ENCODE assay signal across 17 cellular contexts in the genomic region with DNA sequence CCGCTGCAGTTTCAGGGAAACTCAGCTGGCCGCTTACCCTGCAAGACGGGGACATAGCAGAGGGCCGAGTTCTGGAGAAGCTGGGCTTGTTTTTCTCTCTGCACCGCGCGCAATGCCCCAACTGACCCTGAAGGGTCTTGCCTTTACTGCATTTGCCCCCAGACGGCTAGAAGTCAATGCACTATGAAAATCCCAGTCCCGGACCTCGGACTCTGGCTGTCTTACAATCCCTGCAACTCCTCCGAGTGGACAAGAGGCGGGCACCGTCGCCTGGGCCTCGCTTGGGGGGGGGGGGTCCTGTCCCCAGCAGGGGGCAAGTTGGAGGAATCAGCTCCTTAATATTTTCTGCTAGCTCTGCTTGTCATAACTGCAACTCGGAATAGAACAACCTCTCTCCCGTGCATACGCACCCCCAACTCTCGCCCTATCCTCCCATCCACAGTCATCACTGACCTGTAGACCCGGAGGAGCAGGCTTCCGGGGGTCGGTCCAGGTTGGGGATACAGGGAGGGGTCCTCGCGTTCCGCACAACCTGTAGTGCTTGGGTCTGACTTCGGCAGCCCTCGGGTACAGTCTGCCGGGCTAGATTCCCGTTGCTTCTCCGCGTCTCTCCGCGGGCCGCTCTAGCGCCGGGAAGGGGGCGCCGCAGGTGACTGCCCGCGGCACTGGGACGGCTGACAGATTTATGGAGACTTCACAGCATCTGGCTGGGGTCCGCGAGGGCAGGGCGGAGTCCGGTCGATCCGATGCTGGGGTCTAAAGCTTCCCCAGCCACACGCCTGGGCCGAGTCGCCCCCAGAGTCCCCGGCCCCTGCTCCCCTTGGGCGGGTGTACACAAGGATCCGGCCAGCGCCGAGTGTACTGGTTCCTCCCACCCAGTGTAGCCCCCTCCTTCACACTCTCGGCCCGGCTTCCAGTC. TPM values are rescaled to one million over a fixed set of nuclear protein-coding genes. Genes with fewer than 3 reads are reported as not detected.
DNase-seq lines count a peak whose midpoint lies in the region; FAIRE-seq and TF ChIP-seq lines count a peak whose summit lies in the region.
"Had no signal": no experiment of that assay in that cellular context is flagged by ENCODE, and none has a peak within 500 bp of the region (broad histone marks: within the 10 kb centered on the region; RNA-seq: fewer than 3 reads in every experiment).

No MANE protein-coding gene starts in this region.

- peak; percentile 39 for DNase-seq in NCI-H345 (lab: John Stamatoyannopoulos, UW)
- no peak for DNase-seq in NCI-H345 treated with DMSO at 0.1 percent for 48 hours (lab: John Stamatoyannopoulos, UW; ENCODE audit: unreplicated experiment)
- peak; percentile 27 for DNase-seq in GM13977 (ENCODE audit: low spot score)
- DNase-seq in endothelial cell of umbilical vein (ENCODE audit: low read depth, low spot score): no peak
- no peak for DNase-seq in osteocyte (ENCODE audit: extremely low spot score, unreplicated experiment)
- no peak for DNase-seq in activated gamma-delta T cell treated with Interleukin-2 at 50 U/mL for 16 hours
- DNase-seq in NCI-H146 treated with DMSO at 0.1 percent for 48 hours (lab: John Stamatoyannopoulos, UW; ENCODE audit: unreplicated experiment): no peak
- DNase-seq in effector CD4-positive, alpha-beta T cell: no peak
- DNase-seq: 8988T; activated CD8-positive, alpha-beta memory T cell treated with anti-CD3 and anti-CD28 coated beads, Interleukin-2, amount 50 U/mL, for 4 hours; KBM-7; kidney glomerular epithelial cell; naive B cell; NCI-H1436 treated with DMSO at 0.1 percent for 48 hours; NCI-H82 had no signal

- in situ Hi-C loops in GM13977 (cut with MboI; ENCODE audit: low pct_unique_long_range_greater_than_20kb, low sequenced_read_pairs, unreplicated experiment): loop anchor here (10.0 to 25.0 kb wide), 2 partner anchors 144 to 929 kb away; partner anchors contain the start of genes FOXA1 and TTC6

- H3K27me3 Mint-ChIP-seq in osteocyte (ENCODE audit: unreplicated experiment): peaks cover 96% of the 10 kb centered on the region

- no peak for TF ChIP-seq POLR2A in endothelial cell of umbilical vein (IDR thresholded peaks at IDR 0.05; ENCODE audit: low read depth, low read length)

- H3K36me3 Mint-ChIP-seq in osteocyte (ENCODE audit: unreplicated experiment): peaks cover 4% of the 10 kb centered on the region

- H3K27ac ChIP-seq in endothelial cell of umbilical vein (ENCODE audit: insufficient read depth, low read depth, low read length): no peak overlapping the region
- H3K27ac ChIP-seq: tibial nerve had no signal

- dilution Hi-C loops in endothelial cell of umbilical vein (cut with MboI; ENCODE audit: extremely low pct_ligation_motif_present, low sequenced_read_pairs): no loop called here

- CTCF ChIA-PET in endothelial cell of umbilical vein (lab: Charles Lee): interaction anchor here (1.0 to 1.6 kb wide), 5 partner anchors 10 to 492 kb away, joined by 4 to 6 read pairs (median 4); no protein-coding TSS in a partner anchor

- H3K36me3 ChIP-seq in endothelial cell of umbilical vein (ENCODE audit: control insufficient read depth in 2 of 2, extremely low read depth in 1 of 2, insufficient read depth in 2 of 2, low read length in 2 of 2): no peaks in the 10 kb centered on the region
- H3K36me3 ChIP-seq: tibial nerve had no signal

- H3K27me3 ChIP-seq in endothelial cell of umbilical vein (ENCODE audit: control insufficient read depth in 2 of 2, insufficient read depth in 2 of 2, low read length in 2 of 2): peaks cover 89 to 98% of the 10 kb centered on the region in 2 experiments

- peaks cover 3% of the 10 kb centered on the region for H3K9me3 Mint-ChIP-seq in osteocyte (ENCODE audit: unreplicated experiment)

- POLR2A ChIA-PET in endothelial cell of umbilical vein (lab: Charles Lee): no interaction called here

- H3K9ac ChIP-seq in endothelial cell of umbilical vein (replicated peaks; ENCODE audit: extremely low read depth, insufficient read depth, low read length): no peak overlapping the region

- no peak overlapping the region for H3K4me3 ChIP-seq in endothelial cell of umbilical vein (replicated peaks in 1 of 3; ENCODE audit: insufficient read depth in 1 of 3, low read depth in 1 of 3, low read length in 3 of 3)

- peaks cover 17% of the 10 kb centered on the region for H3K4me1 ChIP-seq in endothelial cell of umbilical vein (ENCODE audit: control insufficient read depth, extremely low read depth, insufficient read depth, low read length)

- no peaks in the 10 kb centered on the region for H4K20me1 ChIP-seq in endothelial cell of umbilical vein (replicated peaks; ENCODE audit: control insufficient read depth, extremely low read depth, insufficient read depth, low read length)

- intact Hi-C loops in endothelial cell of umbilical vein (cut with micrococcal nuclease): loop anchor here (5.0 kb wide), 1 partner anchor 136 kb away; the partner anchor contains the start of gene NKX2-1

- H3K4me3 Mint-ChIP-seq in osteocyte (ENCODE audit: unreplicated experiment): peak overlapping the region; percentile 63

- no peak overlapping the region for H2AFZ ChIP-seq in endothelial cell of umbilical vein (ENCODE audit: low read depth, low read length)

- no peaks in the 10 kb centered on the region for H3K9me3 ChIP-seq in endothelial cell of umbilical vein (replicated peaks; ENCODE audit: control insufficient read depth, insufficient read depth, low read length)
- H3K9me3 ChIP-seq: tibial nerve had no signal

- no peak overlapping the region for H3K27ac Mint-ChIP-seq in osteocyte (ENCODE audit: unreplicated experiment)

- H3K4me1 Mint-ChIP-seq in osteocyte (ENCODE audit: unreplicated experiment): peaks cover 51% of the 10 kb centered on the region

- BruUV-seq in endothelial cell of umbilical vein (replicated peaks; lab: Mats Ljungman, UMichigan): no TSS peak

- no peak overlapping the region for H3K4me2 ChIP-seq in endothelial cell of umbilical vein (ENCODE audit: insufficient read depth, low read length)

- FAIRE-seq in endothelial cell of umbilical vein (lab: Jason Lieb, UNC): no peak

- H3K9me1 ChIP-seq in endothelial cell of umbilical vein (replicated peaks; ENCODE audit: control insufficient read depth, extremely low read depth, insufficient read depth, low read length): no peaks in the 10 kb centered on the region

- TF ChIP-seq CTCF in GM13977 (IDR thresholded peaks at IDR 0.05; ENCODE audit: extremely low read depth, insufficient read depth, missing control alignments) (no peak), endothelial cell of umbilical vein (IDR thresholded peaks at IDR 0.05; ENCODE audit: extremely low read depth in 1 of 2, insufficient read depth in 1 of 2, low read depth in 1 of 2, low read length in 2 of 2) (no peak), osteocyte (IDR thresholded peaks at IDR 0.05) (no peak)

- H3K79me2 ChIP-seq in endothelial cell of umbilical vein (ENCODE audit: control insufficient read depth, insufficient read depth, low read length): no peaks in the 10 kb centered on the region

TF ChIP-seq in endothelial cell of umbilical vein, 7 proteins besides CTCF, POLR2A, EP300 and RAD21:
- TF ChIP-seq MAX (IDR thresholded peaks at IDR 0.05; ENCODE audit: insufficient read depth, insufficient read length) (no peak), EZH2 (IDR thresholded peaks at IDR 0.05; ENCODE audit: borderline replicate concordance, low read depth, low read length, severe bottlenecking) (peak; percentile 88)
TF ChIP-seq in endothelial cell of umbilical vein: peak in this region for 1.

RNA-seq across cellular contexts. Expression of gene PAX9, which starts 3.3 kb away (rescaled TPM):
- total RNA-seq in endothelial cell of umbilical vein (0.44 and 4.8 TPM in 2 replicates), osteocyte (3.9 and 4.6 TPM in 2 replicates)
- polyA plus RNA-seq in endothelial cell of umbilical vein: 0.37 and 0.48 TPM in 2 replicates
- 0.11 and 0.14 TPM in 2 replicates for polyA plus RNA-seq in endothelial cell of umbilical vein (2011; cell fraction: cytosol; rRNA removed)
- polyA plus RNA-seq in endothelial cell of umbilical vein (2011; cell fraction: nucleus; rRNA removed): 0.20 and 0.30 TPM in 2 replicates
- polyA plus RNA-seq in endothelial cell of umbilical vein (2012): 0.17 and 0.27 TPM in 2 replicates
- polyA minus RNA-seq in endothelial cell of umbilical vein: 0.10 and 0.30 TPM in 2 replicates
- polyA minus RNA-seq in endothelial cell of umbilical vein (2011; cell fraction: cytosol; rRNA and poly(A)+ RNA removed): 1.2 TPM
- 0.19 and 0.43 TPM in 2 replicates for polyA minus RNA-seq in endothelial cell of umbilical vein (2011; cell fraction: nucleus; rRNA and poly(A)+ RNA removed)
- total RNA-seq: Right ventricle myocardium inferior had no signal

Comparison
In these comparisons a context has a peak if more than half of its experiments do, and no peak if none do; other contexts are left out.
1. DNase-seq: peak in NCI-H345 (single experiment) and GM13977 (single experiment); none in NCI-H345 treated with DMSO at 0.1 percent for 48 hours (single experiment), endothelial cell of umbilical vein (single experiment), osteocyte (single experiment), activated gamma-delta T cell treated with Interleukin-2 at 50 U/mL for 16 hours (single experiment), NCI-H146 treated with DMSO at 0.1 percent for 48 hours (single experiment) and effector CD4-positive, alpha-beta T cell (single experiment).